1 cellular context compared by ENCODE assay signal in genomic region chr7:21370283-21370982, GRCh38.
TF ChIP-seq lines count a peak whose summit lies in the region.

No MANE protein-coding gene starts in this region.

TF ChIP-seq in GM12878, 131 proteins besides CTCF, POLR2A, EP300 and RAD21:
- TF ChIP-seq ZBTB4 (CRISPR knock-in tag; IDR thresholded peaks at IDR 0.05) (no peak), CBX5 (IDR thresholded peaks at IDR 0.05; ENCODE audit: low read depth) (no peak), NFYA (IDR thresholded peaks at IDR 0.05; ENCODE audit: borderline replicate concordance, low read depth, low read length) (no peak), USF2 (IDR thresholded peaks at IDR 0.05; ENCODE audit: borderline replicate concordance, low read depth, low read length) (no peak), MEF2A (IDR thresholded peaks at IDR 0.05; ENCODE audit: insufficient read depth, low read depth, low read length) (no peak), ZNF592 (IDR thresholded peaks at IDR 0.05) (no peak), MLLT1 (IDR thresholded peaks at IDR 0.05) (no peak), STAT3 (IDR thresholded peaks at IDR 0.05; ENCODE audit: low read depth, low read length) (no peak), MEF2B (IDR thresholded peaks at IDR 0.05; ENCODE audit: partially characterized antibody, poor library complexity, severe bottlenecking) (no peak), SMARCA5 (IDR thresholded peaks at IDR 0.05) (no peak), MTA2 (IDR thresholded peaks at IDR 0.05; ENCODE audit: low read depth) (no peak), RELB (IDR thresholded peaks at IDR 0.05; ENCODE audit: low read depth) (no peak), BCL3 (IDR thresholded peaks at IDR 0.05; ENCODE audit: borderline replicate concordance, insufficient read depth, low read depth, low read length, poor library complexity, severe bottlenecking) (no peak), SREBF2 (IDR thresholded peaks at IDR 0.05; ENCODE audit: low read length) (no peak), FOXK2 (IDR thresholded peaks at IDR 0.05) (no peak), RFX5 (IDR thresholded peaks at IDR 0.05; ENCODE audit: low read depth, low read length) (no peak)
